ENCODE assay signal across 17 cellular contexts in the genomic region with DNA sequence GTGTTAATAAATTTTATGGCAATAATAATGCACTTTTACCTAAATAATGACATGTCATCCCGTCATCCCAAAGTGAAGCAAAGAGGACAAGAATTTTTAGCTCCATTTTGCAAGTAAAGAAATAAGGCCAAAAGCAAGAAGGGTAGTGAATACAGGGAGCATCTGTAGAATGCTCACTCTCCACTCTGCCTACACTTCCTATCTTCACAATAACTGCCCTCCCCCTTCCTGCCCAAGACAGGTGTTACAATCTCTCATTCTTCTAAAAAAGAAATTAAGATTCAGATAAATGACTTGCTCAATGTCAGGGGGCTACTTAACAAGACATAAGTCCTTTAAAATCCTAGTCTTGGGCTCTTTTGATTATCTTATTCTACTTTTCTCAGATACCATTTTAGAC. TPM values are rescaled to one million over a fixed set of nuclear protein-coding genes. Genes with fewer than 3 reads are reported as not detected.
DNase-seq lines count a peak whose midpoint lies in the region; ATAC-seq, FAIRE-seq and TF ChIP-seq lines count a peak whose summit lies in the region.
"Had no signal": no experiment of that assay in that cellular context is flagged by ENCODE, and none has a peak within 500 bp of the region (broad histone marks: within the 10 kb centered on the region; RNA-seq: fewer than 3 reads in every experiment).

No MANE protein-coding gene starts in this region.

- peak; percentile 71 for ATAC-seq in GM19395 (IDR thresholded peaks at IDR 0.05; ENCODE audit: unreplicated experiment)
- no peak for ATAC-seq in GM18861 (IDR thresholded peaks at IDR 0.05; ENCODE audit: unreplicated experiment)
- ATAC-seq: foreskin keratinocyte had no signal

- no peak overlapping the region for H3K9ac ChIP-seq in Loucy (ENCODE audit: low read depth, low read length, poor library complexity, severe bottlenecking)
- H3K9ac ChIP-seq: BLaER1 treated with 17β-estradiol and CSF1 and Interleukin-3, amounts not matched to agents 10 nM and 100 nM; parathyroid adenoma had no signal

- POLR2A ChIA-PET in activated CD4-positive, alpha-beta memory T cell treated with anti-CD3 and anti-CD28 coated beads, Interleukin-2, amount 10 ng/mL, durations not matched to agents 7 days and 5 days (lab: Charles Lee) = interaction anchor here (1.5 kb wide), 1 partner anchor 9 kb away, joined by 3 read pairs; the partner anchor contains the start of gene RDX

- H4K20me1 ChIP-seq in Loucy (ENCODE audit: insufficient read depth, low read length, poor library complexity, severe bottlenecking) = peaks cover 68% of the 10 kb centered on the region

- no peak overlapping the region for H2AFZ ChIP-seq in Loucy (ENCODE audit: low read length)
- H2AFZ ChIP-seq: parathyroid adenoma had no signal

- H3K4me2 ChIP-seq in Loucy (ENCODE audit: low read depth, low read length, poor library complexity, severe bottlenecking) = peak overlapping the region; percentile 34

- no peak overlapping the region for H3K4me3 Mint-ChIP-seq in activated CD4-positive, alpha-beta memory T cell treated with anti-CD3 and anti-CD28 coated beads, Interleukin-2, amount 10 ng/mL, durations not matched to agents 7 days and 5 days
- H3K4me3 Mint-ChIP-seq: activated T-cell treated with anti-CD3 and anti-CD28 coated beads, Interleukin-2, amount 50 U/mL, for 24 hours had no signal

- H3K36me3 ChIP-seq in Loucy (ENCODE audit: insufficient read depth, low read length) = no peaks in the 10 kb centered on the region
- H3K36me3 ChIP-seq: adrenal gland, tibial artery had no signal

- no peaks in the 10 kb centered on the region for H3K9me2 ChIP-seq in Loucy (replicated peaks; ENCODE audit: low read depth, low read length)

- H3K36me3 Mint-ChIP-seq in activated CD4-positive, alpha-beta memory T cell treated with anti-CD3 and anti-CD28 coated beads, Interleukin-2, amount 10 ng/mL, durations not matched to agents 7 days and 5 days (ENCODE audit: low read depth) = peaks cover 25% of the 10 kb centered on the region

- peaks cover 6% of the 10 kb centered on the region; the same call in 1 of the 2 replicates for H3F3A ChIP-seq in Loucy (ENCODE audit: low read depth)

- no peaks in the 10 kb centered on the region for H3K27me3 Mint-ChIP-seq in activated CD4-positive, alpha-beta memory T cell treated with anti-CD3 and anti-CD28 coated beads, Interleukin-2, amount 10 ng/mL, durations not matched to agents 7 days and 5 days
- H3K27me3 Mint-ChIP-seq: activated T-cell treated with anti-CD3 and anti-CD28 coated beads, Interleukin-2, amount 50 U/mL, for 24 hours had no signal

- peaks cover 42% of the 10 kb centered on the region for H3K4me1 Mint-ChIP-seq in activated CD4-positive, alpha-beta memory T cell treated with anti-CD3 and anti-CD28 coated beads, Interleukin-2, amount 10 ng/mL, durations not matched to agents 7 days and 5 days

- CTCF ChIA-PET in activated CD4-positive, alpha-beta memory T cell treated with anti-CD3 and anti-CD28 coated beads, Interleukin-2, amount 10 ng/mL, durations not matched to agents 7 days and 5 days (lab: Charles Lee) = no interaction called here

- H3K27ac Mint-ChIP-seq in activated CD4-positive, alpha-beta memory T cell treated with anti-CD3 and anti-CD28 coated beads, Interleukin-2, amount 10 ng/mL, durations not matched to agents 7 days and 5 days = no peak overlapping the region
- H3K27ac Mint-ChIP-seq: activated T-cell treated with anti-CD3 and anti-CD28 coated beads, Interleukin-2, amount 50 U/mL, for 24 hours had no signal

- no peaks in the 10 kb centered on the region for H3K9me3 ChIP-seq in Loucy (ENCODE audit: insufficient read depth, low read depth, low read length)
- H3K9me3 ChIP-seq: adrenal gland, tibial artery had no signal

- H3K9me3 Mint-ChIP-seq in activated CD4-positive, alpha-beta memory T cell treated with anti-CD3 and anti-CD28 coated beads, Interleukin-2, amount 10 ng/mL, durations not matched to agents 7 days and 5 days = no peaks in the 10 kb centered on the region
- H3K9me3 Mint-ChIP-seq: activated T-cell treated with anti-CD3 and anti-CD28 coated beads, Interleukin-2, amount 50 U/mL, for 24 hours had no signal

- TF ChIP-seq CTCF in Loucy (conservative IDR thresholded peaks at IDR 0.05; ENCODE audit: low read length) = no peak

- H3K27me3 ChIP-seq in Loucy (ENCODE audit: insufficient read depth, low read length, poor library complexity, severe bottlenecking) = no peaks in the 10 kb centered on the region
- H3K27me3 ChIP-seq: adrenal gland; BLaER1 treated with 17β-estradiol and CSF1 and Interleukin-3, amounts not matched to agents 10 nM and 100 nM; foreskin keratinocyte; tibial artery had no signal

- peaks cover 96% of the 10 kb centered on the region for H3K79me2 ChIP-seq in Loucy (ENCODE audit: insufficient read depth, low read length)

- peak; percentile 59 for FAIRE-seq in GM18507 (lab: Jason Lieb, UNC)

- peak overlapping the region; percentile 14 for H3K4me3 ChIP-seq in Loucy (ENCODE audit: low read length, poor library complexity, severe bottlenecking)
- H3K4me3 ChIP-seq: adrenal gland; BLaER1 treated with 17β-estradiol and CSF1 and Interleukin-3, amounts not matched to agents 10 nM and 100 nM; skin epidermis; tibial artery had no signal

- no peak for DNase-seq in GM18507 (ENCODE audit: extremely low spot score, insufficient read length, low read depth)
- peak; percentile 28 for DNase-seq in dermis blood vessel endothelial cell
- DNase-seq in activated CD4-positive, alpha-beta memory T cell treated with anti-CD3 and anti-CD28 coated beads, Interleukin-2, amount 10 ng/mL, durations not matched to agents 7 days and 5 days = no peak
- no peak for DNase-seq in SW480 (ENCODE audit: low spot score)
- DNase-seq: activated CD4-positive, alpha-beta T cell treated with anti-CD3 and anti-CD28 coated beads for 48 hours; activated T-cell treated with anti-CD3 and anti-CD28 coated beads, Interleukin-2, amount 50 U/mL, for 24 hours; adrenal gland; cerebellar nuclear complex; foreskin keratinocyte; NK-92 treated with Interleukin-12 subunit alpha and Interleukin-12 subunit beta, amount 100 ng/mL, for 24 hours; tibial artery had no signal

- peaks cover 32% of the 10 kb centered on the region for H3K4me1 ChIP-seq in Loucy (ENCODE audit: insufficient read depth, low read length, poor library complexity, severe bottlenecking)
- H3K4me1 ChIP-seq: parathyroid adenoma had no signal

RNA-seq across cellular contexts. Expression of gene RDX, which starts 8.9 kb away (rescaled TPM):
- total RNA-seq in dermis blood vessel endothelial cell = 166 and 217 TPM in 2 replicates
- total RNA-seq in activated CD4-positive, alpha-beta memory T cell treated with anti-CD3 and anti-CD28 coated beads, Interleukin-2, amount 10 ng/mL, durations not matched to agents 7 days and 5 days = 10 to 100 TPM; 53.5 to 54.4 TPM
